ENCODE assay signal across 8 cellular contexts in genomic region chr2:43402452-43402937, GRCh38.
DNase-seq lines count a peak whose midpoint lies in the region; ATAC-seq and TF ChIP-seq lines count a peak whose summit lies in the region.

No MANE protein-coding gene starts in this region.

- H3K36me3 Mint-ChIP-seq in dendritic cell treated with granulocyte-macrophage colony-stimulating factor and Interleukin-4, amounts not matched to agents 40 ng/mL and 50 ng/mL, for 4 days (ENCODE audit: low read depth), result peaks cover 13% of the 10 kb centered on the region
- H3K36me3 Mint-ChIP-seq in activated T-helper 2 cell treated with anti-CD3 and anti-CD28 coated beads, Interferon-gamma antibody, Interleukin-2, Interleukin-4, amounts not matched to agents 10 μg/mL and 5 μg/mL and 100 μg/mL, durations not matched to agents 14 hours and 24 hours and 36 hours (ENCODE audit: low read depth), result peaks cover 12% of the 10 kb centered on the region

- DNase-seq in GM10266 (ENCODE audit: extremely low spot score) (peak; percentile 22), NCI-H2029 treated with DMSO at 0.1 percent for 48 hours (lab: John Stamatoyannopoulos, UW) (no peak), Kasumi-1 (lab: John Stamatoyannopoulos, UW) (no peak)
- no peak for DNase-seq in effector CD8-positive, alpha-beta T cell (lab: John Stamatoyannopoulos, UW)
- no peak for DNase-seq in activated T-helper 2 cell treated with anti-CD3 and anti-CD28 coated beads, Interferon-gamma antibody, Interleukin-2, Interleukin-4, amounts not matched to agents 10 μg/mL and 5 μg/mL and 100 μg/mL, durations not matched to agents 14 hours and 24 hours and 36 hours (ENCODE audit: low spot score)

- no peak overlapping the region for H3K4me3 Mint-ChIP-seq in dendritic cell treated with granulocyte-macrophage colony-stimulating factor and Interleukin-4, amounts not matched to agents 40 ng/mL and 50 ng/mL, for 4 days
- no peak overlapping the region for H3K4me3 Mint-ChIP-seq in activated T-helper 2 cell treated with anti-CD3 and anti-CD28 coated beads, Interferon-gamma antibody, Interleukin-2, Interleukin-4, amounts not matched to agents 10 μg/mL and 5 μg/mL and 100 μg/mL, durations not matched to agents 14 hours and 24 hours and 36 hours (ENCODE audit: low read depth)

- intact Hi-C loops in dendritic cell treated with granulocyte-macrophage colony-stimulating factor and Interleukin-4, amounts not matched to agents 40 ng/mL and 50 ng/mL, for 4 days (cut with micrococcal nuclease), result loop anchor here (10.0 kb wide), 2 partner anchors 98 to 168 kb away; no protein-coding TSS in a partner anchor
- intact Hi-C loops in activated T-helper 2 cell treated with anti-CD3 and anti-CD28 coated beads, Interferon-gamma antibody, Interleukin-2, Interleukin-4, amounts not matched to agents 10 μg/mL and 5 μg/mL and 100 μg/mL, durations not matched to agents 14 hours and 24 hours and 36 hours (cut with micrococcal nuclease), result loop anchor here (2.0 kb wide), 1 partner anchor 24 kb away; no protein-coding TSS in a partner anchor

- no peak for TF ChIP-seq CTCF in GM10266 (IDR thresholded peaks at IDR 0.05; ENCODE audit: control insufficient read depth, insufficient read depth, low read depth, missing control alignments)

- peak; percentile 35 for ATAC-seq in GM19467 (IDR thresholded peaks at IDR 0.05; ENCODE audit: unreplicated experiment)
- ATAC-seq in HG03103 (IDR thresholded peaks at IDR 0.05; ENCODE audit: low read depth, unreplicated experiment), result peak; percentile 52

- H3K4me1 Mint-ChIP-seq in dendritic cell treated with granulocyte-macrophage colony-stimulating factor and Interleukin-4, amounts not matched to agents 40 ng/mL and 50 ng/mL, for 4 days (ENCODE audit: low read depth), result peaks cover 50% of the 10 kb centered on the region
- peaks cover 15% of the 10 kb centered on the region for H3K4me1 Mint-ChIP-seq in activated T-helper 2 cell treated with anti-CD3 and anti-CD28 coated beads, Interferon-gamma antibody, Interleukin-2, Interleukin-4, amounts not matched to agents 10 μg/mL and 5 μg/mL and 100 μg/mL, durations not matched to agents 14 hours and 24 hours and 36 hours (ENCODE audit: low read depth)

- no peaks in the 10 kb centered on the region for H3K9me3 Mint-ChIP-seq in dendritic cell treated with granulocyte-macrophage colony-stimulating factor and Interleukin-4, amounts not matched to agents 40 ng/mL and 50 ng/mL, for 4 days
- no peaks in the 10 kb centered on the region for H3K9me3 Mint-ChIP-seq in activated T-helper 2 cell treated with anti-CD3 and anti-CD28 coated beads, Interferon-gamma antibody, Interleukin-2, Interleukin-4, amounts not matched to agents 10 μg/mL and 5 μg/mL and 100 μg/mL, durations not matched to agents 14 hours and 24 hours and 36 hours

- H3K27me3 Mint-ChIP-seq in dendritic cell treated with granulocyte-macrophage colony-stimulating factor and Interleukin-4, amounts not matched to agents 40 ng/mL and 50 ng/mL, for 4 days, result no peaks in the 10 kb centered on the region
- no peaks in the 10 kb centered on the region for H3K27me3 Mint-ChIP-seq in activated T-helper 2 cell treated with anti-CD3 and anti-CD28 coated beads, Interferon-gamma antibody, Interleukin-2, Interleukin-4, amounts not matched to agents 10 μg/mL and 5 μg/mL and 100 μg/mL, durations not matched to agents 14 hours and 24 hours and 36 hours (ENCODE audit: low read depth)

- peak overlapping the region; percentile 56 for H3K27ac Mint-ChIP-seq in dendritic cell treated with granulocyte-macrophage colony-stimulating factor and Interleukin-4, amounts not matched to agents 40 ng/mL and 50 ng/mL, for 4 days
- no peak overlapping the region for H3K27ac Mint-ChIP-seq in activated T-helper 2 cell treated with anti-CD3 and anti-CD28 coated beads, Interferon-gamma antibody, Interleukin-2, Interleukin-4, amounts not matched to agents 10 μg/mL and 5 μg/mL and 100 μg/mL, durations not matched to agents 14 hours and 24 hours and 36 hours
